ENCODE assay signal across 7 cellular contexts in genomic region chr2:195523242-195523641, GRCh38.
DNase-seq lines count a peak whose midpoint lies in the region; ATAC-seq, FAIRE-seq and TF ChIP-seq lines count a peak whose summit lies in the region.
"Not testable (repeated sequence)": the region's sequence is repeated elsewhere in the genome, so short reads cannot be mapped to it uniquely, and the experiment has no call there.

No MANE protein-coding gene starts in this region.

- not testable (repeated sequence) for H3K4me3 ChIP-seq in GM23338; HepG2 (replicated peaks in 1 of 3; ENCODE audit: insufficient read depth in 1 of 3, low read depth in 2 of 3, low read length in 3 of 3); trophoblast cell (ENCODE audit: low read depth, low read length)

- H3K27ac ChIP-seq in GM23338 (ENCODE audit: low read depth); HepG2 (ENCODE audit: extremely low read length, insufficient read depth, low read length): not testable (repeated sequence)
- H3K27ac ChIP-seq in KOPT-K1 (ENCODE audit: low read depth, low read length, poor library complexity, severe bottlenecking): peak overlapping the region; percentile 79
- peak overlapping the region; percentile 70 for H3K27ac ChIP-seq in trophoblast cell (ENCODE audit: low read depth, low read length)

- CTCF ChIA-PET in WTC11 (lab: Charles Lee); HepG2 (lab: Yijun Ruan, JAX; ENCODE audit: low intra/inter-chr PET ratio, low total read pairs): not testable (repeated sequence)

- peak overlapping the region; percentile 81 for H3K14ac ChIP-seq in trophoblast cell (ENCODE audit: low read length)

- not testable (repeated sequence) for H3F3A ChIP-seq in GM23338 (replicated peaks; ENCODE audit: low read depth)

- not testable (repeated sequence) for ATAC-seq in GM23338; activated T-helper 17 cell treated with anti-CD3 and anti-CD28 coated beads, Interleukin-2, amount 50 U/mL, for 72 hours (replicated peaks); HepG2
- ATAC-seq in WTC11: peak; percentile 32; the same call in 1 of the 2 replicates

- not testable (repeated sequence) for H3K4me1 ChIP-seq in GM23338 (ENCODE audit: insufficient read depth); HepG2 (ENCODE audit: insufficient read depth, low read length)
- peaks cover 11 to 12% of the 10 kb centered on the region in 2 experiments for H3K4me1 ChIP-seq in trophoblast cell (ENCODE audit: control insufficient read depth in 1 of 2, insufficient read depth in 2 of 2, low read length in 2 of 2)

- H3K18ac ChIP-seq in trophoblast cell (ENCODE audit: low read length): peak overlapping the region; percentile 21

- H2AFZ ChIP-seq in GM23338: peak overlapping the region; percentile 43; the same call in 1 of the 2 replicates
- not testable (repeated sequence) for H2AFZ ChIP-seq in HepG2 (ENCODE audit: low read length); trophoblast cell (ENCODE audit: insufficient read depth, low read length, poor library complexity)

- H3K9me3 ChIP-seq in KOPT-K1 (ENCODE audit: insufficient read depth, low read length, poor library complexity, severe bottlenecking); HepG2 (ENCODE audit: low read length); trophoblast cell (ENCODE audit: insufficient read depth, low read depth, low read length): not testable (repeated sequence)

- H3K9me2 ChIP-seq in GM23338 (ENCODE audit: insufficient read depth): not testable (repeated sequence)

- H4K91ac ChIP-seq in trophoblast cell (ENCODE audit: low read depth, low read length): peak overlapping the region; percentile 88

- peak overlapping the region; percentile 84 for H2BK12ac ChIP-seq in trophoblast cell (ENCODE audit: low read length)

- H3K4me2 ChIP-seq in GM23338; trophoblast cell (ENCODE audit: low read length): not testable (repeated sequence)
- H3K4me2 ChIP-seq in HepG2 (ENCODE audit: low read depth, low read length): 0 out of 2 replicates have a peak overlapping the region, but pooled peaks have one; percentile 23

- not testable (repeated sequence) for H3K9ac ChIP-seq in HepG2 (ENCODE audit: insufficient read depth, low read depth, low read length); trophoblast cell (ENCODE audit: low read length)

- H3K9me3 Mint-ChIP-seq in GM23338 (peaks cover 11% of the 10 kb centered on the region), WTC11 (peaks cover 14% of the 10 kb centered on the region)
- not testable (repeated sequence) for H3K9me3 Mint-ChIP-seq in activated T-helper 17 cell treated with anti-CD3 and anti-CD28 coated beads, Interleukin-2, amount 50 U/mL, for 72 hours

- POLR2A ChIA-PET in WTC11 (lab: Charles Lee); HepG2 (lab: Yijun Ruan, JAX): not testable (repeated sequence)

- not testable (repeated sequence) for H3K27ac Mint-ChIP-seq in GM23338, WTC11
- peak overlapping the region; percentile 20 for H3K27ac Mint-ChIP-seq in activated T-helper 17 cell treated with anti-CD3 and anti-CD28 coated beads, Interleukin-2, amount 50 U/mL, for 72 hours

- H3K79me1 ChIP-seq in trophoblast cell (ENCODE audit: low read length): peaks cover 23% of the 10 kb centered on the region

- in situ Hi-C loops in HepG2 (cut with HindIII; ENCODE audit: extremely low pct_ligation_motif_present, low pct_unique_long_range_greater_than_20kb): not testable (repeated sequence)

- not testable (repeated sequence) for H3K27me3 Mint-ChIP-seq in GM23338 (ENCODE audit: insufficient read depth, low read depth, poor library complexity); WTC11 (ENCODE audit: low read depth); activated T-helper 17 cell treated with anti-CD3 and anti-CD28 coated beads, Interleukin-2, amount 50 U/mL, for 72 hours

- H3K4me3 Mint-ChIP-seq in GM23338; activated T-helper 17 cell treated with anti-CD3 and anti-CD28 coated beads, Interleukin-2, amount 50 U/mL, for 72 hours: not testable (repeated sequence)
- H3K4me3 Mint-ChIP-seq in WTC11: peak overlapping the region; percentile 30; the same call in 1 of the 2 replicates

- H3K4me1 Mint-ChIP-seq in GM23338; activated T-helper 17 cell treated with anti-CD3 and anti-CD28 coated beads, Interleukin-2, amount 50 U/mL, for 72 hours: not testable (repeated sequence)
- H3K4me1 Mint-ChIP-seq in WTC11: peaks cover 21% of the 10 kb centered on the region

- H3K79me2 ChIP-seq in GM23338 (replicated peaks; ENCODE audit: insufficient read depth); HepG2 (ENCODE audit: insufficient read depth, low read length); trophoblast cell (ENCODE audit: control insufficient read depth, insufficient read depth, low read length, poor library complexity): not testable (repeated sequence)

- intact Hi-C loops in HepG2 (cut with micrococcal nuclease; ENCODE audit: unreplicated experiment): not testable (repeated sequence)

- peak overlapping the region; percentile 91 for H2AK5ac ChIP-seq in trophoblast cell (ENCODE audit: low read length)

- H3K4ac ChIP-seq in trophoblast cell (ENCODE audit: low read depth, low read length): not testable (repeated sequence)

- BruUV-seq in HepG2 (replicated peaks; lab: Mats Ljungman, UMichigan): not testable (repeated sequence)

- peak overlapping the region; percentile 75 for H2BK120ac ChIP-seq in trophoblast cell (ENCODE audit: insufficient read depth, low read length, poor library complexity)

- FAIRE-seq in HepG2 (lab: Jason Lieb, UNC): not testable (repeated sequence)

- H4K12ac ChIP-seq in trophoblast cell (ENCODE audit: low read depth, low read length): not testable (repeated sequence)

- H3K36me3 Mint-ChIP-seq in GM23338 (ENCODE audit: low read depth); WTC11; activated T-helper 17 cell treated with anti-CD3 and anti-CD28 coated beads, Interleukin-2, amount 50 U/mL, for 72 hours (ENCODE audit: low read depth): not testable (repeated sequence)

- TF ChIP-seq EP300 in HepG2 (IDR thresholded peaks at IDR 0.05; ENCODE audit: low read depth in 2 of 2, low read length in 2 of 2); HepG2 (CRISPR knock-in tag; IDR thresholded peaks at IDR 0.05; ENCODE audit: borderline replicate concordance): not testable (repeated sequence)

- H3K23ac ChIP-seq in trophoblast cell (ENCODE audit: low read length): not testable (repeated sequence)

- H4K20me1 ChIP-seq in GM23338 (replicated peaks; ENCODE audit: insufficient read depth); HepG2 (ENCODE audit: insufficient read depth, low read length): not testable (repeated sequence)

- H3K36me3 ChIP-seq in GM23338 (ENCODE audit: insufficient read depth); KOPT-K1 (ENCODE audit: insufficient read depth, low read length); HepG2 (replicated peaks in 1 of 2; ENCODE audit: control insufficient read depth in 1 of 2, insufficient read depth in 2 of 2, low read length in 2 of 2); trophoblast cell (ENCODE audit: control insufficient read depth in 1 of 2, insufficient read depth in 2 of 2, low read length in 2 of 2): not testable (repeated sequence)

- WGBS in HepG2 (ENCODE audit: low lambda C conversion rate): 8% methylated on average over 7 of the region's 10 CpGs
- no CpG with 5 or more reads among the region's 10 CpGs for WGBS in trophoblast cell (ENCODE audit: extremely low coverage, insufficient coverage, insufficient read length)

- TF ChIP-seq CTCF in GM23338 (conservative IDR thresholded peaks at IDR 0.05; ENCODE audit: low read depth in 2 of 2); WTC11 (IDR thresholded peaks at IDR 0.05); HepG2 (CRISPR knock-in tag; IDR thresholded peaks at IDR 0.05): not testable (repeated sequence)

- peak overlapping the region; percentile 79 for H4K8ac ChIP-seq in trophoblast cell (ENCODE audit: low read depth, low read length)

- H3K27me3 ChIP-seq in GM23338 (ENCODE audit: insufficient read depth); HepG2 (ENCODE audit: control insufficient read depth in 1 of 2, insufficient read depth in 2 of 2, low read length in 2 of 2); trophoblast cell (ENCODE audit: insufficient read depth, low read length): not testable (repeated sequence)

- DNase-seq in DMS53 (lab: John Stamatoyannopoulos, UW) (peak; percentile 18), GM23338 (ENCODE audit: low spot score) (peak; percentile 5), WTC11 (ENCODE audit: low spot score) (peak; percentile 33)
- DNase-seq in HepG2 (ENCODE audit: low spot score); trophoblast cell: not testable (repeated sequence)

- not testable (repeated sequence) for TF ChIP-seq RAD21 in HepG2 (CRISPR knock-in tag; IDR thresholded peaks at IDR 0.05)

- not testable (repeated sequence) for TF ChIP-seq POLR2A in HepG2 (IDR thresholded peaks at IDR 0.05; ENCODE audit: insufficient read depth in 1 of 2, low read depth in 2 of 2, low read length in 2 of 2)

- peak overlapping the region; percentile 60 for H2BK5ac ChIP-seq in trophoblast cell (ENCODE audit: low read depth, low read length, poor library complexity)
